1 cellular context compared by ENCODE assay signal in the genomic region with DNA sequence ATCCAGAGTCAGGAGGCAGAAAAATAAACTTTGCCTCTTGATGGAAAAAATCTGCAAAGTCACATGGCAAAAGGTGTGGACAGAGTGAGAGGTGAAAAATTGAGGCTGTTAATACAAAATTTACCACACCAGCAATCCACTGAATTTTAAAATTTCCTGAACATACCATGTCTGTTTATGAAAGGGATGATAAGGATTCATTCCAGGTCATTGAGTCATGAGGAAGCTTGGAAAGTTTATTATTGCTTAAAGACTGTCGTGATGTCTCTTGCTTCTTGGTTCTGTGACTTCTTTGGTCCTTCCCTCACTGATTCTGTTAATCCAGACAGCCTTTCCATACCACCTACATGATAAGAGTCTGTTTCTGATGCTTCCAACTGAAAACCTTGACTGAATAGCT.
A peak's percentile ranks its signal among the peaks of the same experiment; 100 is the strongest.
TF ChIP-seq lines count a peak whose summit lies in the region.

No MANE protein-coding gene starts in this region.

TF ChIP-seq in IMR-90, 13 proteins besides CTCF, POLR2A, EP300 and RAD21:
- TF ChIP-seq CEBPB (IDR thresholded peaks at IDR 0.05; ENCODE audit: low read depth, low read length) (peak; percentile 78), FOS (IDR thresholded peaks at IDR 0.05; ENCODE audit: low read depth, low read length) (peak; percentile 51; the same call in 1 of the 2 replicates), RFX5 (IDR thresholded peaks at IDR 0.05; ENCODE audit: low read depth, low read length) (no peak)
- TF ChIP-seq, protein P1, sequence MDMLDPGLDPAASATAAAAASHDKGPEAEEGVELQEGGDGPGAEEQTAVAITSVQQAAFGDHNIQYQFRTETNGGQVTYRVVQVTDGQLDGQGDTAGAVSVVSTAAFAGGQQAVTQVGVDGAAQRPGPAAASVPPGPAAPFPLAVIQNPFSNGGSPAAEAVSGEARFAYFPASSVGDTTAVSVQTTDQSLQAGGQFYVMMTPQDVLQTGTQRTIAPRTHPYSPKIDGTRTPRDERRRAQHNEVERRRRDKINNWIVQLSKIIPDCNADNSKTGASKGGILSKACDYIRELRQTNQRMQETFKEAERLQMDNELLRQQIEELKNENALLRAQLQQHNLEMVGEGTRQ (IDR thresholded peaks at IDR 0.05; ENCODE audit: low read depth, low read length): no peak
